Comparison of ENCODE assay signal across 1 cellular context in genomic region chr20:37534401-37535157, GRCh38.
TF ChIP-seq lines count a peak whose summit lies in the region.

No MANE protein-coding gene starts in this region.

TF ChIP-seq in HepG2, 621 proteins besides CTCF, POLR2A, EP300 and RAD21 (continued from another document and continues in another):
- TF ChIP-seq ATF6 (CRISPR knock-in tag; conservative IDR thresholded peaks at IDR 0.05) (no peak), SIX4 (CRISPR knock-in tag; IDR thresholded peaks at IDR 0.05) (no peak), FOXO4 (CRISPR knock-in tag; conservative IDR thresholded peaks at IDR 0.05) (0 out of 2 replicates have a peak, but pooled peaks have one; percentile 94), BRF2 (CRISPR knock-in tag; IDR thresholded peaks at IDR 0.05) (no peak), BRCA1 (CRISPR knock-in tag; IDR thresholded peaks at IDR 0.05) (0 out of 2 replicates have a peak, but pooled peaks have one; percentile 49), THAP11 (CRISPR knock-in tag; IDR thresholded peaks at IDR 0.05) (0 out of 2 replicates have a peak, but pooled peaks have one; percentile 20), IKZF5 (CRISPR knock-in tag; IDR thresholded peaks at IDR 0.05) (0 out of 2 replicates have a peak, but pooled peaks have one; percentile 37), HES4 (CRISPR knock-in tag; IDR thresholded peaks at IDR 0.05; ENCODE audit: borderline replicate concordance) (0 out of 2 replicates have a peak, but pooled peaks have one; percentile 29), HNF4A (CRISPR knock-in tag; IDR thresholded peaks at IDR 0.05) (0 out of 2 replicates have a peak, but pooled peaks have one; percentile 4), ZNF605 (CRISPR knock-in tag; IDR thresholded peaks at IDR 0.05) (no peak), SIN3B (IDR thresholded peaks at IDR 0.05; ENCODE audit: low read length) (peak; percentile 49; the same call in 1 of the 2 replicates), ETV5 (CRISPR knock-in tag; IDR thresholded peaks at IDR 0.05; ENCODE audit: borderline replicate concordance) (peak; percentile 10; the same call in 1 of the 2 replicates), KLF12 (CRISPR knock-in tag; IDR thresholded peaks at IDR 0.05; ENCODE audit: borderline replicate concordance) (0 out of 2 replicates have a peak, but pooled peaks have one; percentile 26), ZNF354B (CRISPR knock-in tag; IDR thresholded peaks at IDR 0.05) (peak; percentile 42; the same call in 1 of the 2 replicates), RFXAP (CRISPR knock-in tag; IDR thresholded peaks at IDR 0.05; ENCODE audit: borderline replicate concordance) (0 out of 2 replicates have a peak, but pooled peaks have one; percentile 19), TFAP4 (IDR thresholded peaks at IDR 0.05; ENCODE audit: borderline replicate concordance, low read depth) (peak; percentile 16; the same call in 1 of the 2 replicates), KLF16 (CRISPR knock-in tag; IDR thresholded peaks at IDR 0.05) (peak in 1 of 2 experiments; percentile 48; a peak in 1 of 4 replicates), SNRNP70 (IDR thresholded peaks at IDR 0.05; ENCODE audit: low read depth, low read length) (no peak), ZC3H4 (CRISPR knock-in tag; IDR thresholded peaks at IDR 0.05; ENCODE audit: borderline replicate concordance) (no peak), PPARG (CRISPR knock-in tag; conservative IDR thresholded peaks at IDR 0.05) (peak; percentile 82), ZSCAN5A (CRISPR knock-in tag; IDR thresholded peaks at IDR 0.05; ENCODE audit: borderline replicate concordance) (peak; percentile 75; the same call in 1 of the 2 replicates), ZNF281 (CRISPR knock-in tag; IDR thresholded peaks at IDR 0.05; ENCODE audit: borderline replicate concordance) (no peak), ZNF629 (CRISPR knock-in tag; conservative IDR thresholded peaks at IDR 0.05) (0 out of 2 replicates have a peak, but pooled peaks have one; percentile 7), SP1 (IDR thresholded peaks at IDR 0.05) (no peak), SP1 (CRISPR knock-in tag; IDR thresholded peaks at IDR 0.05) (peak; percentile 22; the same call in 1 of the 2 replicates), ATF4 (CRISPR knock-in tag; IDR thresholded peaks at IDR 0.05) (0 out of 4 replicates have a peak, but pooled peaks of 1 of the 2 experiments have one; percentile 2), ZFY (CRISPR knock-in tag; IDR thresholded peaks at IDR 0.05) (0 out of 2 replicates have a peak, but pooled peaks have one; percentile 25), SMAD3 (CRISPR knock-in tag; IDR thresholded peaks at IDR 0.05) (peak; percentile 50; the same call in 1 of the 2 replicates), ZNF180 (CRISPR knock-in tag; IDR thresholded peaks at IDR 0.05; ENCODE audit: borderline replicate concordance, low read depth) (peak; percentile 49; the same call in 1 of the 2 replicates), SMC3 (IDR thresholded peaks at IDR 0.05; ENCODE audit: low read length) (peak; percentile 93), ZNF550 (CRISPR knock-in tag; IDR thresholded peaks at IDR 0.05; ENCODE audit: borderline replicate concordance) (peak; percentile 35; the same call in 1 of the 2 replicates), HMG20A (CRISPR knock-in tag; IDR thresholded peaks at IDR 0.05; ENCODE audit: borderline replicate concordance) (0 out of 2 replicates have a peak, but pooled peaks have one; percentile 11), ZNF501 (CRISPR knock-in tag; IDR thresholded peaks at IDR 0.05) (0 out of 2 replicates have a peak, but pooled peaks have one; percentile 10), TBX2 (CRISPR knock-in tag; IDR thresholded peaks at IDR 0.05; ENCODE audit: borderline replicate concordance) (peak; percentile 32; the same call in 1 of the 2 replicates), ZNF335 (CRISPR knock-in tag; IDR thresholded peaks at IDR 0.05) (peak; percentile 91), KDM5A (IDR thresholded peaks at IDR 0.05; ENCODE audit: borderline replicate concordance, low read length) (peak; percentile 60; the same call in 1 of the 2 replicates), ZIK1 (CRISPR knock-in tag; IDR thresholded peaks at IDR 0.05; ENCODE audit: borderline replicate concordance, low read depth) (peak; percentile 23; the same call in 1 of the 2 replicates), ARID3A (IDR thresholded peaks at IDR 0.05; ENCODE audit: low read depth, low read length) (peak; percentile 85), MXI1 (IDR thresholded peaks at IDR 0.05; ENCODE audit: borderline replicate concordance, low read depth, low read length) (no peak; the same call in 2 of the 3 replicates), SAP130 (CRISPR knock-in tag; IDR thresholded peaks at IDR 0.05; ENCODE audit: low read depth) (peak; percentile 42; the same call in 1 of the 2 replicates), MIXL1 (CRISPR knock-in tag; IDR thresholded peaks at IDR 0.05) (peak; percentile 61; the same call in 1 of the 2 replicates), ZBTB37 (CRISPR knock-in tag; IDR thresholded peaks at IDR 0.05) (no peak), DBP (CRISPR knock-in tag; IDR thresholded peaks at IDR 0.05; ENCODE audit: not compliant biosample characterization) (peak; percentile 18), KAT8 (CRISPR knock-in tag; IDR thresholded peaks at IDR 0.05) (0 out of 2 replicates have a peak, but pooled peaks have one; percentile 55), SP4 (CRISPR knock-in tag; IDR thresholded peaks at IDR 0.05) (0 out of 2 replicates have a peak, but pooled peaks have one; percentile 18), TEAD3 (CRISPR knock-in tag; optimal IDR thresholded peaks at IDR 0.05; ENCODE audit: borderline replicate concordance) (peak; percentile 57)
